8 cellular contexts compared by ENCODE assay signal in the genomic region with DNA sequence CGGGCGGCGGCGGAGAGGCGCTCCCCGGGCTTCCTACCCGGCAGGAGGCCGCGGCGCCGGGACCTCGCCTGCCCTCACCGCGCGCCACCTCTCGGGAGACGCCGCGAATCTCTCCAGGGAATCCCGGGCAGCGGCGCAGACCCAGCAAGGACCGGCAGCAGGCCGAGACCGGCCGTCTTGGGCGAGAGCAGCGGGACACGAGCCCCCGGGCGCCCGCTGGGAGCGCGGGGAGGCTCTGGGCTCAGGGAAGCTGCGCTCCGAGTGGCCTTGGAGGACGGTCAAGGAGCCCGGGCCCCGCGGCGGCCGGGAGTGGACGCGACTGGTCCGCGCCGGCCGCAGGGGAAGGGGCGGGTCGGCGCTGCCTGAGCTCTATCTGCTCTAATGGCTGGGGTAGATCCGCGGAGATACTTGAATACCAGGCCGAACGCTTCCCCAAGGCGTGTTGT. TPM values are rescaled to one million over a fixed set of nuclear protein-coding genes. Genes with fewer than 3 reads are reported as not detected.
DNase-seq lines count a peak whose midpoint lies in the region; ATAC-seq and TF ChIP-seq lines count a peak whose summit lies in the region.

No MANE protein-coding gene starts in this region.

- H3K36me3 ChIP-seq in MG63: no peaks in the 10 kb centered on the region

- H3K27me3 Mint-ChIP-seq in effector memory CD8-positive, alpha-beta T cell: peaks cover 55 to 78% of the 10 kb centered on the region in 2 donors
- H3K27me3 Mint-ChIP-seq in naive B cell: peaks cover 68 to 73% (median 70%) of the 10 kb centered on the region in 3 donors

- peak; percentile 7 for ATAC-seq in GM19372 (IDR thresholded peaks at IDR 0.05; ENCODE audit: low read depth, unreplicated experiment)
- ATAC-seq in effector memory CD8-positive, alpha-beta T cell (replicated peaks): no peak
- peak; percentile 5 to 19 for ATAC-seq in naive B cell (ENCODE audit: low read depth in 2 of 2)

- H3K4me1 Mint-ChIP-seq in effector memory CD8-positive, alpha-beta T cell (ENCODE audit: low read depth in 2 of 2): peaks cover 7% of the 10 kb centered on the region in 2 donors
- peaks cover 5 to 15% (median 11%) of the 10 kb centered on the region in 3 donors for H3K4me1 Mint-ChIP-seq in naive B cell

- H3K27me3 ChIP-seq in MG63: no peaks in the 10 kb centered on the region

- H3K27ac Mint-ChIP-seq in effector memory CD8-positive, alpha-beta T cell: no peak overlapping the region
- H3K27ac Mint-ChIP-seq in naive B cell: peak overlapping the region in 1 of 6 donors; percentile 81

- H3K4me3 Mint-ChIP-seq in effector memory CD8-positive, alpha-beta T cell: peak overlapping the region; percentile 63 to 72
- H3K4me3 Mint-ChIP-seq in naive B cell: peak overlapping the region in 7 of 8 donors; percentile 66 to 92 (median 82)

- 0 out of 2 replicates have a peak, but pooled peaks cover 2% of the 10 kb centered on the region for H3K9me3 ChIP-seq in MG63

- H3K36me3 Mint-ChIP-seq in effector memory CD8-positive, alpha-beta T cell (ENCODE audit: insufficient read depth): no peaks in the 10 kb centered on the region
- no peaks in the 10 kb centered on the region for H3K36me3 Mint-ChIP-seq in naive B cell

- peaks cover 0 to 3% of the 10 kb centered on the region in 2 donors for H3K9me3 Mint-ChIP-seq in effector memory CD8-positive, alpha-beta T cell
- peaks cover 3 to 16% (median 8%) of the 10 kb centered on the region in 7 donors for H3K9me3 Mint-ChIP-seq in naive B cell

- no peak for TF ChIP-seq CTCF in AG09309 (IDR thresholded peaks at IDR 0.05; ENCODE audit: control insufficient read depth, insufficient read depth, low read depth, low read length, missing control alignments)

- DNase-seq in AG09309 (ENCODE audit: low read depth) (no peak), MG63 (no peak), naive B cell (no peak), SIG-M5 (lab: John Stamatoyannopoulos, UW) (no peak), Kasumi-1 (lab: John Stamatoyannopoulos, UW) (no peak), GOT3 (lab: John Stamatoyannopoulos, UW) (no peak)
- no peak for DNase-seq in effector memory CD8-positive, alpha-beta T cell

- H3K4me3 ChIP-seq in AG09309 (ENCODE audit: control insufficient read depth, low read depth, low read length) (peak overlapping the region; percentile 43), MG63 (peak overlapping the region; percentile 51)

RNA-seq across cellular contexts. Expression of a gene that starts 14.7 kb away (rescaled TPM):
- 0.07 TPM in 1 of 2 replicates, not detected in the other for total RNA-seq in MG63 (2014; rRNA removed; shearing (Covaris generic); ENCODE audit: low replicate concordance)
- polyA plus RNA-seq in naive B cell (ENCODE audit: low read depth in 6 of 6): not detected

RNA-seq across cellular contexts. Expression of a gene that starts 34.1 kb away (rescaled TPM):
- total RNA-seq in MG63 (2014; rRNA removed; shearing (Covaris generic); ENCODE audit: low replicate concordance): not detected in 2 replicates
- not detected for polyA plus RNA-seq in naive B cell (ENCODE audit: low read depth in 6 of 6)

RNA-seq across cellular contexts. Expression of a gene that starts 34.6 kb away (rescaled TPM):
- total RNA-seq in MG63 (2014; rRNA removed; shearing (Covaris generic); ENCODE audit: low replicate concordance): not detected in 2 replicates
- polyA plus RNA-seq in naive B cell (ENCODE audit: low read depth in 6 of 6): not detected
